In genomic region chr19:1445185-1445931, GRCh38 we compare ENCODE assay signal across 8 cellular contexts. TPM values are rescaled to one million over a fixed set of nuclear protein-coding genes. Genes with fewer than 3 reads are reported as not detected.
A peak's percentile ranks its signal among the peaks of the same experiment; 100 is the strongest.
DNase-seq lines count a peak whose midpoint lies in the region; ATAC-seq and TF ChIP-seq lines count a peak whose summit lies in the region.

No MANE protein-coding gene starts in this region.

- peaks cover 30% of the 10 kb centered on the region for H3K27me3 Mint-ChIP-seq in activated CD8-positive, alpha-beta T cell treated with anti-CD3 and anti-CD28 coated beads for 36 hours

- peaks cover 25% of the 10 kb centered on the region for H3K36me3 Mint-ChIP-seq in activated CD8-positive, alpha-beta T cell treated with anti-CD3 and anti-CD28 coated beads for 36 hours (ENCODE audit: low read depth)

- peak; percentile 99 for TF ChIP-seq CTCF in activated CD8-positive, alpha-beta T cell treated with anti-CD3 and anti-CD28 coated beads for 36 hours (IDR thresholded peaks at IDR 0.05)

- H2BK12ac ChIP-seq in mesenchymal stem cell (ENCODE audit: low read length in 2 of 2): no peak overlapping the region

- H3K36me3 ChIP-seq in effector memory CD4-positive, alpha-beta T cell (ENCODE audit: control insufficient read depth, insufficient read depth, low read length): peaks cover 19% of the 10 kb centered on the region
- peaks cover 27 to 30% of the 10 kb centered on the region in 2 experiments for H3K36me3 ChIP-seq in mesenchymal stem cell (ENCODE audit: control insufficient read depth in 1 of 2, insufficient read depth in 2 of 2, low read depth in 1 of 2, low read length in 2 of 2)

- CTCF ChIA-PET in activated CD8-positive, alpha-beta T cell treated with anti-CD3 and anti-CD28 coated beads for 36 hours (lab: Charles Lee): interaction anchor here (0.7 to 2.8 kb wide), 16 partner anchors 8 to 201 kb away, joined by 3 to 13 read pairs (median 4); no protein-coding TSS in a partner anchor

- no peak overlapping the region for H3K14ac ChIP-seq in mesenchymal stem cell (ENCODE audit: low read length in 2 of 2)

- 1% methylated on average over 51 of the region's 70 CpGs for WGBS in mesenchymal stem cell

- H3K9ac ChIP-seq in mesenchymal stem cell (ENCODE audit: low read length): no peak overlapping the region

- H4K91ac ChIP-seq in mesenchymal stem cell (ENCODE audit: low read length): no peak overlapping the region

- peaks cover 48% of the 10 kb centered on the region for H3K27me3 ChIP-seq in effector memory CD4-positive, alpha-beta T cell (replicated peaks; ENCODE audit: control insufficient read depth, insufficient read depth, low read length, poor library complexity, severe bottlenecking)
- peaks cover 30 to 40% of the 10 kb centered on the region in 2 experiments for H3K27me3 ChIP-seq in mesenchymal stem cell (ENCODE audit: control insufficient read depth in 1 of 2, insufficient read depth in 1 of 2, low read length in 2 of 2)

- POLR2A ChIA-PET in activated CD8-positive, alpha-beta T cell treated with anti-CD3 and anti-CD28 coated beads for 36 hours (lab: Charles Lee): interaction anchor here (0.7 to 2.4 kb wide), 6 partner anchors 8 to 45 kb away, joined by 3 to 5 read pairs (median 4); partner anchors contain the start of gene REEP6

- no peak overlapping the region for H2BK120ac ChIP-seq in mesenchymal stem cell (ENCODE audit: low read depth, low read length)

- H3K18ac ChIP-seq in mesenchymal stem cell (ENCODE audit: low read depth in 1 of 2, low read length in 2 of 2): peak overlapping the region; percentile 8 to 90

- H2AFZ ChIP-seq in mesenchymal stem cell (ENCODE audit: low read depth, low read length): peak overlapping the region; percentile 59

- H3K4me1 ChIP-seq in effector memory CD4-positive, alpha-beta T cell (ENCODE audit: control insufficient read depth, insufficient read depth, low read length, poor library complexity, severe bottlenecking): peaks cover 26% of the 10 kb centered on the region
- peaks cover 46% of the 10 kb centered on the region for H3K4me1 ChIP-seq in mesenchymal stem cell (ENCODE audit: control insufficient read depth, insufficient read depth, low read depth, low read length)

- intact Hi-C loops in activated CD8-positive, alpha-beta T cell treated with anti-CD3 and anti-CD28 coated beads for 36 hours (cut with micrococcal nuclease): no loop called here

- peak overlapping the region in 1 of 2 experiments; percentile 77 for H3K23ac ChIP-seq in mesenchymal stem cell (ENCODE audit: low read length in 2 of 2)

- H3K4me3 ChIP-seq in effector memory CD4-positive, alpha-beta T cell (ENCODE audit: insufficient read depth, low read depth, low read length, poor library complexity, severe bottlenecking): peak overlapping the region; percentile 39
- peak overlapping the region; percentile 44 to 53 for H3K4me3 ChIP-seq in mesenchymal stem cell (ENCODE audit: insufficient read depth in 1 of 2, low read depth in 1 of 2, low read length in 2 of 2)

- peak overlapping the region; percentile 60 for H3K4me3 Mint-ChIP-seq in activated CD8-positive, alpha-beta T cell treated with anti-CD3 and anti-CD28 coated beads for 36 hours

- H3K4me2 ChIP-seq in mesenchymal stem cell (ENCODE audit: low read length, poor library complexity, severe bottlenecking): peak overlapping the region; percentile 84

- DNase-seq in GDM1 (lab: John Stamatoyannopoulos, UW) (peak; percentile 31), NCI-H2227 treated with DMSO at 0.1 percent for 48 hours (lab: John Stamatoyannopoulos, UW) (peak; percentile 24), mesenchymal stem cell (peak; percentile 67)
- DNase-seq in activated CD8-positive, alpha-beta T cell treated with anti-CD3 and anti-CD28 coated beads for 36 hours: peak; percentile 84
- peak; percentile 52 to 60 (median 57) for DNase-seq in effector memory CD4-positive, alpha-beta T cell
- DNase-seq in stimulated activated CD8-positive, alpha-beta memory T cell treated with anti-CD3 and anti-CD28 coated beads, Interleukin-15, amount 100 ng/mL, for 1 hour (ENCODE audit: low read depth): peak; percentile 52

- no peak overlapping the region for H4K8ac ChIP-seq in mesenchymal stem cell (ENCODE audit: low read length)

- no peak overlapping the region for H2AK5ac ChIP-seq in mesenchymal stem cell (ENCODE audit: low read length, severe bottlenecking)

- no peak overlapping the region for H2BK5ac ChIP-seq in mesenchymal stem cell (ENCODE audit: low read depth, low read length, poor library complexity, severe bottlenecking)

- H3K79me1 ChIP-seq in mesenchymal stem cell (replicated peaks; ENCODE audit: low read length, poor library complexity, severe bottlenecking): peaks cover 6% of the 10 kb centered on the region

- H3K4ac ChIP-seq in mesenchymal stem cell (ENCODE audit: low read depth in 1 of 2, low read length in 2 of 2): peak overlapping the region in 1 of 2 experiments; percentile 69

- no peak overlapping the region for H3K27ac Mint-ChIP-seq in activated CD8-positive, alpha-beta T cell treated with anti-CD3 and anti-CD28 coated beads for 36 hours

- ATAC-seq in HG02642 (IDR thresholded peaks at IDR 0.05; ENCODE audit: poor library complexity, unreplicated experiment) (peak; percentile 77), HG02938 (IDR thresholded peaks at IDR 0.05; ENCODE audit: unreplicated experiment) (no peak)
- peak; percentile 89 for ATAC-seq in activated CD8-positive, alpha-beta T cell treated with anti-CD3 and anti-CD28 coated beads for 36 hours

- no peak overlapping the region for H3K27ac ChIP-seq in effector memory CD4-positive, alpha-beta T cell (ENCODE audit: insufficient read depth, low read length, poor library complexity, severe bottlenecking)
- H3K27ac ChIP-seq in mesenchymal stem cell (ENCODE audit: low read length, poor library complexity, severe bottlenecking): no peak overlapping the region

- H3K9me3 Mint-ChIP-seq in activated CD8-positive, alpha-beta T cell treated with anti-CD3 and anti-CD28 coated beads for 36 hours: no peaks in the 10 kb centered on the region

- H2BK15ac ChIP-seq in mesenchymal stem cell (ENCODE audit: low read depth, poor library complexity, severe bottlenecking): peak overlapping the region; percentile 57

- H3K4me1 Mint-ChIP-seq in activated CD8-positive, alpha-beta T cell treated with anti-CD3 and anti-CD28 coated beads for 36 hours (ENCODE audit: low read depth): peaks cover 29% of the 10 kb centered on the region

- no peaks in the 10 kb centered on the region for H3K9me3 ChIP-seq in effector memory CD4-positive, alpha-beta T cell (ENCODE audit: control insufficient read depth, low read length)
- H3K9me3 ChIP-seq in mesenchymal stem cell (ENCODE audit: control insufficient read depth, low read length): no peaks in the 10 kb centered on the region

RNA-seq across cellular contexts. Expression of gene APC2, which starts 4.6 kb away (rescaled TPM):
- total RNA-seq in activated CD8-positive, alpha-beta T cell treated with anti-CD3 and anti-CD28 coated beads for 36 hours: under 1 TPM; 0.07 to 0.29 TPM
- 0.23 TPM for polyA plus RNA-seq in mesenchymal stem cell (2013, experiment 1 of 2)
- polyA plus RNA-seq in mesenchymal stem cell (2013, experiment 2 of 2): 0.23 TPM

RNA-seq across cellular contexts. Expression of gene RPS15, which starts 7.2 kb away (rescaled TPM):
- 1,000 to 10,000 TPM; 1,854 to 1,879 TPM for total RNA-seq in activated CD8-positive, alpha-beta T cell treated with anti-CD3 and anti-CD28 coated beads for 36 hours
- 2,213 TPM for polyA plus RNA-seq in mesenchymal stem cell (2013, experiment 1 of 2)
- polyA plus RNA-seq in mesenchymal stem cell (2013, experiment 2 of 2): 2,093 TPM

RNA-seq across cellular contexts. Expression of gene C19orf25, which starts 33.7 kb away (rescaled TPM):
- 10 to 100 TPM; 21.3 to 21.5 TPM for total RNA-seq in activated CD8-positive, alpha-beta T cell treated with anti-CD3 and anti-CD28 coated beads for 36 hours
- 19.7 TPM for polyA plus RNA-seq in mesenchymal stem cell (2013, experiment 1 of 2)
- polyA plus RNA-seq in mesenchymal stem cell (2013, experiment 2 of 2): 19.4 TPM

RNA-seq across cellular contexts. Expression of gene DAZAP1, which starts 38.0 kb away (rescaled TPM):
- total RNA-seq in activated CD8-positive, alpha-beta T cell treated with anti-CD3 and anti-CD28 coated beads for 36 hours: 100 to 1,000 TPM; 263 to 283 TPM
- polyA plus RNA-seq in mesenchymal stem cell (2013, experiment 1 of 2): 65.2 TPM
- polyA plus RNA-seq in mesenchymal stem cell (2013, experiment 2 of 2): 66.2 TPM

RNA-seq across cellular contexts. Expression of gene GAMT, which starts 44.0 kb away (rescaled TPM):
- total RNA-seq in activated CD8-positive, alpha-beta T cell treated with anti-CD3 and anti-CD28 coated beads for 36 hours: 10 to 100 TPM; 27.8 to 29.5 TPM
- 33.5 TPM for polyA plus RNA-seq in mesenchymal stem cell (2013, experiment 1 of 2)
- 34.5 TPM for polyA plus RNA-seq in mesenchymal stem cell (2013, experiment 2 of 2)

Comparison
In these comparisons a context has a peak if more than half of its experiments do, and no peak if none do; other contexts are left out.
1. DNase-seq: peak in every context shown above with its lines; median percentile 84 in activated CD8-positive, alpha-beta T cell treated with anti-CD3 and anti-CD28 coated beads for 36 hours; 67 in mesenchymal stem cell; 57 in effector memory CD4-positive, alpha-beta T cell; 52 in stimulated activated CD8-positive, alpha-beta memory T cell treated with anti-CD3 and anti-CD28 coated beads, Interleukin-15, amount 100 ng/mL, for 1 hour; 31 in GDM1; 24 in NCI-H2227 treated with DMSO at 0.1 percent for 48 hours.